In genomic region chr1:27366411-27367159, GRCh38 we compare ENCODE assay signal across 8 cellular contexts. TPM values are rescaled to one million over a fixed set of nuclear protein-coding genes. Genes with fewer than 3 reads are reported as not detected.
DNase-seq lines count a peak whose midpoint lies in the region; ATAC-seq and TF ChIP-seq lines count a peak whose summit lies in the region.

A gene with protein sequence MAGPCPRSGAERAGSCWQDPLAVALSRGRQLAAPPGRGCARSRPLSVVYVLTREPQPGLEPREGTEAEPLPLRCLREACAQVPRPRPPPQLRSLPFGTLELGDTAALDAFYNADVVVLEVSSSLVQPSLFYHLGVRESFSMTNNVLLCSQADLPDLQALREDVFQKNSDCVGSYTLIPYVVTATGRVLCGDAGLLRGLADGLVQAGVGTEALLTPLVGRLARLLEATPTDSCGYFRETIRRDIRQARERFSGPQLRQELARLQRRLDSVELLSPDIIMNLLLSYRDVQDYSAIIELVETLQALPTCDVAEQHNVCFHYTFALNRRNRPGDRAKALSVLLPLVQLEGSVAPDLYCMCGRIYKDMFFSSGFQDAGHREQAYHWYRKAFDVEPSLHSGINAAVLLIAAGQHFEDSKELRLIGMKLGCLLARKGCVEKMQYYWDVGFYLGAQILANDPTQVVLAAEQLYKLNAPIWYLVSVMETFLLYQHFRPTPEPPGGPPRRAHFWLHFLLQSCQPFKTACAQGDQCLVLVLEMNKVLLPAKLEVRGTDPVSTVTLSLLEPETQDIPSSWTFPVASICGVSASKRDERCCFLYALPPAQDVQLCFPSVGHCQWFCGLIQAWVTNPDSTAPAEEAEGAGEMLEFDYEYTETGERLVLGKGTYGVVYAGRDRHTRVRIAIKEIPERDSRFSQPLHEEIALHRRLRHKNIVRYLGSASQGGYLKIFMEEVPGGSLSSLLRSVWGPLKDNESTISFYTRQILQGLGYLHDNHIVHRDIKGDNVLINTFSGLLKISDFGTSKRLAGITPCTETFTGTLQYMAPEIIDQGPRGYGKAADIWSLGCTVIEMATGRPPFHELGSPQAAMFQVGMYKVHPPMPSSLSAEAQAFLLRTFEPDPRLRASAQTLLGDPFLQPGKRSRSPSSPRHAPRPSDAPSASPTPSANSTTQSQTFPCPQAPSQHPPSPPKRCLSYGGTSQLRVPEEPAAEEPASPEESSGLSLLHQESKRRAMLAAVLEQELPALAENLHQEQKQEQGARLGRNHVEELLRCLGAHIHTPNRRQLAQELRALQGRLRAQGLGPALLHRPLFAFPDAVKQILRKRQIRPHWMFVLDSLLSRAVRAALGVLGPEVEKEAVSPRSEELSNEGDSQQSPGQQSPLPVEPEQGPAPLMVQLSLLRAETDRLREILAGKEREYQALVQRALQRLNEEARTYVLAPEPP (N-terminal part only) (minus strand): TSS chr1:27366961. CDS start chr1:27366597, 364 bp downstream.

- peak; percentile 63; the same call in 1 of the 2 replicates for TF ChIP-seq CTCF in GM12875 (IDR thresholded peaks at IDR 0.05; ENCODE audit: borderline replicate concordance, insufficient read depth, low read depth, low read length)
- no peak for TF ChIP-seq CTCF in neutrophil (IDR thresholded peaks at IDR 0.05)

- 1% methylated on average over 50 to 67 of the region's 67 CpGs for WGBS in adipose tissue, 3 donors

- H3K4me3 ChIP-seq in ACC112 (ENCODE audit: low read depth, low read length) (peak within 1 kb of the TSS; percentile 99), GM12875 (ENCODE audit: low read depth, low read length) (peak within 1 kb of the TSS; percentile 36), neutrophil (ENCODE audit: low read depth in 1 of 2, low read length in 1 of 2) (peak within 1 kb of the TSS; percentile 63 to 76)

- H3K79me2 ChIP-seq in ACC112 (ENCODE audit: control insufficient read depth, insufficient read depth, low read length, unreplicated experiment) = peaks cover 7% of the 10 kb centered on the region

- H3K27me3 ChIP-seq in ACC112 (ENCODE audit: insufficient read depth, low read length) (no peaks in the 10 kb centered on the region), neutrophil (peaks cover 36% of the 10 kb centered on the region)

- peak within 1 kb of the TSS; percentile 96 for H2AFZ ChIP-seq in ACC112 (ENCODE audit: low read length, unreplicated experiment)

- H3K4me1 ChIP-seq in ACC112 (ENCODE audit: control insufficient read depth, insufficient read depth, low read length, unreplicated experiment) (peaks cover 17% of the 10 kb centered on the region), neutrophil (ENCODE audit: control insufficient read depth in 1 of 2, insufficient read depth in 1 of 2, low read depth in 1 of 2, low read length in 1 of 2) (peaks cover 51 to 61% of the 10 kb centered on the region in 2 experiments)

- DNase-seq in HuH-7.5 (ENCODE audit: low spot score) (peak; percentile 88), head of caudate nucleus (peak in 41 of 42 donors; percentile 28 to 82 (median 56))

- intact Hi-C loops in head of caudate nucleus (cut with DNase I) = no loop called here

- no peak for ATAC-seq in GM18519 (IDR thresholded peaks at IDR 0.05; ENCODE audit: low FRiP score, unreplicated experiment)

- H3K36me3 ChIP-seq in ACC112 (ENCODE audit: insufficient read depth, low read length) (no peaks in the 10 kb centered on the region; the same call in 1 of the 2 replicates), neutrophil (no peaks in the 10 kb centered on the region)

- no peaks in the 10 kb centered on the region for H3K9me3 ChIP-seq in neutrophil

- peak within 1 kb of the TSS; percentile 96 for H3K27ac ChIP-seq in ACC112 (ENCODE audit: low read depth, low read length)
- H3K27ac ChIP-seq in adipose tissue (ENCODE audit: low read depth, low read length) = peak within 1 kb of the TSS; percentile 71
- peak within 1 kb of the TSS; percentile 27 for H3K27ac ChIP-seq in neutrophil

TF ChIP-seq in PFSK-1, 5 proteins besides CTCF, POLR2A, EP300 and RAD21:
- no peak; the same call in 1 of the 2 replicates for TF ChIP-seq TAF1 (IDR thresholded peaks at IDR 0.05; ENCODE audit: borderline replicate concordance, insufficient read depth, low read length)
- TF ChIP-seq FOXP2 (optimal IDR thresholded peaks at IDR 0.05; ENCODE audit: borderline replicate concordance, extremely low read depth, extremely low read length, insufficient read depth) = peak; percentile 6
- peak; percentile 73; the same call in 1 of the 2 replicates for TF ChIP-seq POLR2AphosphoS5 (IDR thresholded peaks at IDR 0.05; ENCODE audit: low read depth, low read length)
- TF ChIP-seq, protein P1, sequence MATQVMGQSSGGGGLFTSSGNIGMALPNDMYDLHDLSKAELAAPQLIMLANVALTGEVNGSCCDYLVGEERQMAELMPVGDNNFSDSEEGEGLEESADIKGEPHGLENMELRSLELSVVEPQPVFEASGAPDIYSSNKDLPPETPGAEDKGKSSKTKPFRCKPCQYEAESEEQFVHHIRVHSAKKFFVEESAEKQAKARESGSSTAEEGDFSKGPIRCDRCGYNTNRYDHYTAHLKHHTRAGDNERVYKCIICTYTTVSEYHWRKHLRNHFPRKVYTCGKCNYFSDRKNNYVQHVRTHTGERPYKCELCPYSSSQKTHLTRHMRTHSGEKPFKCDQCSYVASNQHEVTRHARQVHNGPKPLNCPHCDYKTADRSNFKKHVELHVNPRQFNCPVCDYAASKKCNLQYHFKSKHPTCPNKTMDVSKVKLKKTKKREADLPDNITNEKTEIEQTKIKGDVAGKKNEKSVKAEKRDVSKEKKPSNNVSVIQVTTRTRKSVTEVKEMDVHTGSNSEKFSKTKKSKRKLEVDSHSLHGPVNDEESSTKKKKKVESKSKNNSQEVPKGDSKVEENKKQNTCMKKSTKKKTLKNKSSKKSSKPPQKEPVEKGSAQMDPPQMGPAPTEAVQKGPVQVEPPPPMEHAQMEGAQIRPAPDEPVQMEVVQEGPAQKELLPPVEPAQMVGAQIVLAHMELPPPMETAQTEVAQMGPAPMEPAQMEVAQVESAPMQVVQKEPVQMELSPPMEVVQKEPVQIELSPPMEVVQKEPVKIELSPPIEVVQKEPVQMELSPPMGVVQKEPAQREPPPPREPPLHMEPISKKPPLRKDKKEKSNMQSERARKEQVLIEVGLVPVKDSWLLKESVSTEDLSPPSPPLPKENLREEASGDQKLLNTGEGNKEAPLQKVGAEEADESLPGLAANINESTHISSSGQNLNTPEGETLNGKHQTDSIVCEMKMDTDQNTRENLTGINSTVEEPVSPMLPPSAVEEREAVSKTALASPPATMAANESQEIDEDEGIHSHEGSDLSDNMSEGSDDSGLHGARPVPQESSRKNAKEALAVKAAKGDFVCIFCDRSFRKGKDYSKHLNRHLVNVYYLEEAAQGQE (IDR thresholded peaks at IDR 0.05; ENCODE audit: insufficient read depth in 1 of 2, low read depth in 2 of 2, low read length in 2 of 2) = no peak; a peak in 1 of 4 replicates
- no peak for TF ChIP-seq SIN3A (IDR thresholded peaks at IDR 0.05; ENCODE audit: borderline replicate concordance, insufficient read depth, low read length)
TF ChIP-seq in PFSK-1: peak in this region for 2.

RNA-seq across cellular contexts. Expression of the gene that starts here (rescaled TPM):
- polyA plus RNA-seq in PFSK-1 (2012; ENCODE audit: insufficient read length, low read depth) = 31.4 TPM
- 10 to 100 TPM; 16.5 to 93.0 (median 56.0) TPM for polyA plus RNA-seq in adipose tissue

Comparison
In these comparisons a context has a peak if more than half of its experiments do, and no peak if none do; other contexts are left out.
1. H3K27ac ChIP-seq: peak in every context shown above with its lines; median percentile 96 in ACC112; 71 in adipose tissue; 27 in neutrophil.
2. H3K4me3 ChIP-seq: peak in every context shown above with its lines; median percentile 99 in ACC112; 70 in neutrophil; 36 in GM12875.